8 cellular contexts compared by ENCODE assay signal in genomic region chr20:4607287-4607713, GRCh38.
DNase-seq lines count a peak whose midpoint lies in the region; ATAC-seq and TF ChIP-seq lines count a peak whose summit lies in the region.

No MANE protein-coding gene starts in this region.

- no peaks in the 10 kb centered on the region for H3K27me3 ChIP-seq in A673 (replicated peaks; ENCODE audit: insufficient read depth, low read depth, low read length, poor library complexity)

- TF ChIP-seq CTCF in A673 (conservative IDR thresholded peaks at IDR 0.05; ENCODE audit: low read depth, low read length) (peak; percentile 92), retinal pigment epithelial cell (conservative IDR thresholded peaks at IDR 0.05; ENCODE audit: low read depth, low read length) (peak; percentile 90)

- peak; percentile 61 for ATAC-seq in GM18502 (IDR thresholded peaks at IDR 0.05; ENCODE audit: poor library complexity, unreplicated experiment)
- ATAC-seq in left ventricle myocardium superior, result peak; percentile 82

- DNase-seq in A673 (ENCODE audit: low spot score) (peak; percentile 90), NCI-H1092 (lab: John Stamatoyannopoulos, UW) (peak; percentile 54), T-helper 1 cell (peak in 4 of 5 donors; percentile 24 to 61 (median 46)), amniotic epithelial cell (ENCODE audit: low read depth) (peak; percentile 69), left ventricle myocardium superior (no peak), retinal pigment epithelial cell (ENCODE audit: low read depth) (peak; percentile 57), foreskin melanocyte (no peak)

- H3K4me1 ChIP-seq in A673 (ENCODE audit: insufficient read depth, low read length, poor library complexity, severe bottlenecking), result no peaks in the 10 kb centered on the region

- intact Hi-C loops in A673 (cut with micrococcal nuclease; ENCODE audit: unreplicated experiment), result loop anchor here (1.0 to 5.0 kb wide), 4 partner anchors 113 to 498 kb away; no protein-coding TSS in a partner anchor
- intact Hi-C loops in left ventricle myocardium superior (cut with micrococcal nuclease), result loop anchor here (1.0 kb wide), 1 partner anchor 113 kb away; no protein-coding TSS in a partner anchor

- CTCF ChIA-PET in A673 (lab: Charles Lee), result interaction anchor here (0.6 kb wide), 1 partner anchor 131 kb away, joined by 4 read pairs; no protein-coding TSS in a partner anchor

- H3K36me3 ChIP-seq in A673 (ENCODE audit: insufficient read depth, low read length, poor library complexity, severe bottlenecking), result no peaks in the 10 kb centered on the region

- POLR2A ChIA-PET in A673 (lab: Charles Lee; ENCODE audit: low non-redundant PET), result no interaction called here

- no TSS peak for BruUV-seq in A673 (replicated peaks; lab: Mats Ljungman, UMichigan)

- H3K9me3 ChIP-seq in A673 (ENCODE audit: low read depth, low read length, poor library complexity, severe bottlenecking), result no peaks in the 10 kb centered on the region

- no peak overlapping the region for H3K27ac ChIP-seq in A673 (ENCODE audit: low read depth, low read length, poor library complexity, severe bottlenecking)

- H3K4me3 ChIP-seq in A673 (ENCODE audit: low read depth, low read length, poor library complexity, severe bottlenecking) (no peak overlapping the region), retinal pigment epithelial cell (ENCODE audit: low read length) (no peak overlapping the region)

Comparison
In these comparisons a context has a peak if more than half of its experiments do, and no peak if none do; other contexts are left out.
1. DNase-seq: peak in A673 (single experiment), NCI-H1092 (single experiment), T-helper 1 cell (4 of 5), amniotic epithelial cell (single experiment) and retinal pigment epithelial cell (single experiment); none in left ventricle myocardium superior (single experiment) and foreskin melanocyte (single experiment).